In genomic region chr20:9994676-9995075, GRCh38 we compare ENCODE assay signal across 33 cellular contexts. TPM values are rescaled to one million over a fixed set of nuclear protein-coding genes. Genes with fewer than 3 reads are reported as not detected.
DNase-seq lines count a peak whose midpoint lies in the region; ATAC-seq, FAIRE-seq and TF ChIP-seq lines count a peak whose summit lies in the region.
"Had no signal": no experiment of that assay in that cellular context is flagged by ENCODE, and none has a peak within 500 bp of the region (broad histone marks: within the 10 kb centered on the region; RNA-seq: fewer than 3 reads in every experiment).

No MANE protein-coding gene starts in this region.

- in situ Hi-C loops in HepG2 (cut with HindIII; ENCODE audit: extremely low pct_ligation_motif_present, low pct_unique_long_range_greater_than_20kb) = no loop called here

- no peaks in the 10 kb centered on the region for H3K27me3 ChIP-seq in HepG2 (ENCODE audit: control insufficient read depth in 1 of 2, insufficient read depth in 2 of 2, low read length in 2 of 2)
- no peaks in the 10 kb centered on the region for H3K27me3 ChIP-seq in right lobe of liver
- H3K27me3 ChIP-seq in smooth muscle cell (ENCODE audit: low read depth) = no peaks in the 10 kb centered on the region
- H3K27me3 ChIP-seq: BLaER1; BLaER1 treated with 17β-estradiol and CSF1 and Interleukin-3, amounts not matched to agents 10 nM and 100 nM had no signal

- H3K79me2 ChIP-seq in HepG2 (ENCODE audit: insufficient read depth, low read length) (no peaks in the 10 kb centered on the region), smooth muscle cell (ENCODE audit: low read depth) (no peaks in the 10 kb centered on the region)

- TF ChIP-seq CTCF in HepG2 (CRISPR knock-in tag; IDR thresholded peaks at IDR 0.05) = no peak
- TF ChIP-seq CTCF in right lobe of liver (IDR thresholded peaks at IDR 0.05) = no peak
- TF ChIP-seq CTCF in A549 (IDR thresholded peaks at IDR 0.05) = no peak
- no peak for TF ChIP-seq CTCF in neural crest cell (conservative IDR thresholded peaks at IDR 0.05)
- TF ChIP-seq CTCF in smooth muscle cell (IDR thresholded peaks at IDR 0.05; ENCODE audit: borderline replicate concordance, insufficient read depth, poor library complexity, severe bottlenecking) = no peak

- H3K4me1 ChIP-seq in HepG2 (ENCODE audit: insufficient read depth, low read length) (no peaks in the 10 kb centered on the region), right lobe of liver (no peaks in the 10 kb centered on the region), A549 (peaks cover 4% of the 10 kb centered on the region; the same call in 2 of the 3 replicates), smooth muscle cell (ENCODE audit: low read depth) (no peaks in the 10 kb centered on the region)
- H3K4me1 ChIP-seq: BE2C, Caco-2 had no signal

- no peaks in the 10 kb centered on the region for H3K36me3 ChIP-seq in HepG2 (replicated peaks in 1 of 2; ENCODE audit: control insufficient read depth in 1 of 2, insufficient read depth in 2 of 2, low read length in 2 of 2)
- no peaks in the 10 kb centered on the region for H3K36me3 ChIP-seq in right lobe of liver
- no peaks in the 10 kb centered on the region for H3K36me3 ChIP-seq in smooth muscle cell (ENCODE audit: low read depth)
- H3K36me3 ChIP-seq: BE2C; BLaER1; BLaER1 treated with 17β-estradiol and CSF1 and Interleukin-3, amounts not matched to agents 10 nM and 100 nM had no signal

- H3K9ac ChIP-seq in HepG2 (ENCODE audit: insufficient read depth, low read depth, low read length) (no peak overlapping the region), smooth muscle cell (ENCODE audit: low read depth) (no peak overlapping the region)
- H3K9ac ChIP-seq: BLaER1; BLaER1 treated with 17β-estradiol and CSF1 and Interleukin-3, amounts not matched to agents 10 nM and 100 nM had no signal

- TF ChIP-seq RAD21 in HepG2 (CRISPR knock-in tag; IDR thresholded peaks at IDR 0.05) = no peak
- TF ChIP-seq RAD21 in A549 (conservative IDR thresholded peaks at IDR 0.05 in 1 of 2, IDR thresholded peaks at IDR 0.05 in 1 of 2) = no peak

- H2AFZ ChIP-seq in HepG2 (ENCODE audit: low read length) (no peak overlapping the region), smooth muscle cell (ENCODE audit: low read depth) (no peak overlapping the region)

- TF ChIP-seq EP300 in HepG2 (IDR thresholded peaks at IDR 0.05; ENCODE audit: low read depth in 2 of 2, low read length in 2 of 2) = no peak
- no peak for TF ChIP-seq EP300 in HepG2 (CRISPR knock-in tag; IDR thresholded peaks at IDR 0.05; ENCODE audit: borderline replicate concordance)
- TF ChIP-seq EP300 in A549 (IDR thresholded peaks at IDR 0.05) = no peak

- CTCF ChIA-PET in HepG2 (lab: Yijun Ruan, JAX; ENCODE audit: low intra/inter-chr PET ratio, low total read pairs) (no interaction called here), A549 (lab: Yijun Ruan, JAX) (interaction anchor here (1.5 to 1.6 kb wide), 2 partner anchors 16 to 96 kb away, joined by 6 to 8 read pairs; no protein-coding TSS in a partner anchor)

- TF ChIP-seq POLR2A in HepG2 (IDR thresholded peaks at IDR 0.05; ENCODE audit: insufficient read depth in 1 of 2, low read depth in 2 of 2, low read length in 2 of 2) = no peak
- TF ChIP-seq POLR2A in right lobe of liver (IDR thresholded peaks at IDR 0.05) = no peak
- no peak for TF ChIP-seq POLR2A in A549 (IDR thresholded peaks at IDR 0.05; ENCODE audit: low read length)

- BruUV-seq in HepG2 (replicated peaks; lab: Mats Ljungman, UMichigan) = no TSS peak

- POLR2A ChIA-PET in HepG2 (lab: Yijun Ruan, JAX) = no interaction called here
- POLR2A ChIA-PET in A549 (lab: Yijun Ruan, JAX) = no interaction called here

- H4K20me1 ChIP-seq in HepG2 (ENCODE audit: insufficient read depth, low read length) = no peaks in the 10 kb centered on the region
- no peaks in the 10 kb centered on the region for H4K20me1 ChIP-seq in smooth muscle cell (ENCODE audit: low read depth)
- H4K20me1 ChIP-seq: BLaER1; BLaER1 treated with 17β-estradiol and CSF1 and Interleukin-3, amounts not matched to agents 10 nM and 100 nM had no signal

- H3K4me3 ChIP-seq in HepG2 (replicated peaks in 1 of 3; ENCODE audit: insufficient read depth in 1 of 3, low read depth in 2 of 3, low read length in 3 of 3) = no peak overlapping the region
- H3K4me3 ChIP-seq in right lobe of liver = no peak overlapping the region
- no peak overlapping the region for H3K4me3 ChIP-seq in A549
- H3K4me3 ChIP-seq in smooth muscle cell = no peak overlapping the region
- H3K4me3 ChIP-seq: BLaER1; BLaER1 treated with 17β-estradiol and CSF1 and Interleukin-3, amounts not matched to agents 10 nM and 100 nM had no signal

- FAIRE-seq in HepG2 (lab: Jason Lieb, UNC) (no peak), A549 (lab: Jason Lieb, UNC) (peak; percentile 13)
- FAIRE-seq: D721Med had no signal

- H3K4me3 Mint-ChIP-seq in neural crest cell = no peak overlapping the region
- H3K4me3 Mint-ChIP-seq: B cell; CD14-positive monocyte; CD4-positive, alpha-beta memory T cell; CD4-positive, alpha-beta T cell; CD4-positive, CD25-positive, alpha-beta regulatory T cell; CD8-positive, alpha-beta memory T cell; CD8-positive, alpha-beta T cell had no signal

- ATAC-seq in HepG2 = no peak
- ATAC-seq in right lobe of liver = no peak
- ATAC-seq in A549 = no peak
- ATAC-seq: CD8-positive, alpha-beta T cell had no signal

- no peaks in the 10 kb centered on the region for H3K27me3 Mint-ChIP-seq in neural crest cell (ENCODE audit: low read depth)

- H3K9me3 ChIP-seq in HepG2 (ENCODE audit: low read length) (no peaks in the 10 kb centered on the region), right lobe of liver (no peaks in the 10 kb centered on the region), A549 (0 out of 3 replicates have a peak, but pooled peaks cover 4% of the 10 kb centered on the region), smooth muscle cell (replicated peaks; ENCODE audit: low read depth) (no peaks in the 10 kb centered on the region)
- H3K9me3 ChIP-seq: BE2C, BLaER1, Caco-2 had no signal

- intact Hi-C loops in HepG2 (cut with micrococcal nuclease; ENCODE audit: unreplicated experiment) = no loop called here
- intact Hi-C loops in right lobe of liver (cut with DNase I) = no loop called here

- H3K27ac Mint-ChIP-seq in neural crest cell (ENCODE audit: unreplicated experiment) = peak overlapping the region; percentile 47
- H3K27ac Mint-ChIP-seq: B cell; CD14-positive monocyte; CD4-positive, alpha-beta memory T cell; CD4-positive, alpha-beta T cell; CD4-positive, CD25-positive, alpha-beta regulatory T cell; CD8-positive, alpha-beta memory T cell; CD8-positive, alpha-beta T cell had no signal

- H3F3A ChIP-seq in smooth muscle cell (ENCODE audit: low read depth) = no peaks in the 10 kb centered on the region

- no peaks in the 10 kb centered on the region for H3K4me1 Mint-ChIP-seq in neural crest cell
- H3K4me1 Mint-ChIP-seq: CD4-positive, alpha-beta memory T cell; CD4-positive, CD25-positive, alpha-beta regulatory T cell; CD8-positive, alpha-beta memory T cell had no signal

- H3K9me3 Mint-ChIP-seq in neural crest cell = peaks cover 2% of the 10 kb centered on the region
- H3K9me3 Mint-ChIP-seq: CD4-positive, alpha-beta T cell had no signal

- H3K4me2 ChIP-seq in HepG2 (ENCODE audit: low read depth, low read length) = no peak overlapping the region
- no peak overlapping the region for H3K4me2 ChIP-seq in A549
- H3K4me2 ChIP-seq in smooth muscle cell = no peak overlapping the region
- H3K4me2 ChIP-seq: BLaER1; BLaER1 treated with 17β-estradiol and CSF1 and Interleukin-3, amounts not matched to agents 10 nM and 100 nM had no signal

- no peak overlapping the region for H3K27ac ChIP-seq in HepG2 (ENCODE audit: extremely low read length, insufficient read depth, low read length)
- H3K27ac ChIP-seq in right lobe of liver = no peak overlapping the region
- no peak overlapping the region for H3K27ac ChIP-seq in A549
- H3K27ac ChIP-seq in smooth muscle cell (ENCODE audit: low read depth) = no peak overlapping the region
- H3K27ac ChIP-seq: 22Rv1; BLaER1; BLaER1 treated with 17β-estradiol and CSF1 and Interleukin-3, amounts not matched to agents 10 nM and 100 nM; C4-2B had no signal

- DNase-seq in HepG2 (ENCODE audit: low spot score) (no peak), right lobe of liver (no peak), A549 (ENCODE audit: low read depth in 1 of 2, low spot score in 1 of 2) (no peak), neural crest cell (ENCODE audit: low read depth, low spot score) (no peak), smooth muscle cell (lab: John Stamatoyannopoulos, UW; ENCODE audit: unreplicated experiment) (no peak), A172 (ENCODE audit: low spot score) (no peak)
- DNase-seq: 8988T; ACHN; AML-193; BE2C; C1 segment of cervical spinal cord; Caco-2; Calu3; CD4-positive, alpha-beta memory T cell; CD4-positive, alpha-beta T cell; CD4-positive, CD25-positive, alpha-beta regulatory T cell; CD8-positive, alpha-beta memory T cell; CD8-positive, alpha-beta T cell; COR-L47; DMS 273 treated with DMSO at 0.1 percent for 48 hours; DMS153; DMS53; DMS79; DMS79 treated with DMSO at 0.1 percent for 48 hours; DND-41; EL had no signal

- no peaks in the 10 kb centered on the region for H3K36me3 Mint-ChIP-seq in neural crest cell (ENCODE audit: low read depth)
- H3K36me3 Mint-ChIP-seq: CD14-positive monocyte; CD4-positive, alpha-beta memory T cell; CD4-positive, CD25-positive, alpha-beta regulatory T cell; CD8-positive, alpha-beta T cell had no signal

RNA-seq across cellular contexts. Expression of gene ANKEF1, which starts 40.1 kb away (rescaled TPM):
- total RNA-seq in HepG2 (2016; rRNA removed; fragmentation: Illumina TruSeq; extraction: Trizol) (8.6 and 11.8 TPM in 2 replicates), right lobe of liver (1 to 10 TPM; 3.9 to 9.2 (median 5.1) TPM), neural crest cell (3.7 and 3.8 TPM in 2 replicates), smooth muscle cell (1.2 and 1.8 TPM in 2 replicates)
- total RNA-seq in HepG2 (2016; cell fraction: cytosol; rRNA removed; fragmentation: Illumina TruSeq; extraction: Trizol; ENCODE audit: low read depth) = 2.0 and 2.4 TPM in 2 replicates
- 9.2 and 10.5 TPM in 2 replicates for total RNA-seq in HepG2 (2016; cell fraction: insoluble cytoplasmic fraction; rRNA removed; fragmentation: Illumina TruSeq; extraction: Trizol)
- 5.8 and 6.0 TPM in 2 replicates for total RNA-seq in HepG2 (2016; cell fraction: membrane; rRNA removed; fragmentation: Illumina TruSeq; extraction: Trizol)
- 6.2 and 6.9 TPM in 2 replicates for total RNA-seq in HepG2 (2016; cell fraction: nucleus; rRNA removed; fragmentation: Illumina TruSeq; extraction: Trizol)
- polyA plus RNA-seq in HepG2 (2011; rRNA removed) (3.0 and 3.1 TPM in 2 replicates), A549 (2011; rRNA removed) (19.7 and 21.2 TPM in 2 replicates), A549 (2017; fragmentation: RNase III; extraction: RNeasy Plus Mini Kit Qiagen cat#74134 plus additional on column Dnase treatment) (11.5 to 11.8 TPM (median 11.7 TPM) in 3 replicates), smooth muscle cell (0.09 and 1.8 TPM in 2 replicates)
- polyA plus RNA-seq in HepG2 (2011; cell fraction: cytosol; rRNA removed) = 1.6 and 2.6 TPM in 2 replicates
- 1.8 and 2.0 TPM in 2 replicates for polyA plus RNA-seq in HepG2 (2011; cell fraction: nucleus; rRNA removed)
- 4.1 and 4.7 TPM in 2 replicates for polyA plus RNA-seq in HepG2 (2012)
- 1.0 and 1.3 TPM in 2 replicates for polyA plus RNA-seq in HepG2 (2016; cell fraction: cytosol; fragmentation: Illumina TruSeq; extraction: Trizol; ENCODE audit: low read depth)
- polyA plus RNA-seq in HepG2 (2016; cell fraction: insoluble cytoplasmic fraction; fragmentation: Illumina TruSeq; extraction: Trizol; ENCODE audit: low read depth) = 8.5 and 8.6 TPM in 2 replicates
- 2.5 and 2.8 TPM in 2 replicates for polyA plus RNA-seq in HepG2 (2016; cell fraction: membrane; fragmentation: Illumina TruSeq; extraction: Trizol; ENCODE audit: low read depth)
- polyA plus RNA-seq in HepG2 (2016; cell fraction: nucleus; fragmentation: Illumina TruSeq; extraction: Trizol; ENCODE audit: insufficient read depth, low read depth) = 5.3 and 5.7 TPM in 2 replicates
- 4.2 and 5.4 TPM in 2 replicates for polyA minus RNA-seq in HepG2 (2011; rRNA and poly(A)+ RNA removed; ENCODE audit: low replicate concordance)
- 4.5 and 5.0 TPM in 2 replicates for polyA minus RNA-seq in HepG2 (2011; cell fraction: cytosol; rRNA and poly(A)+ RNA removed)
- 9.0 and 10.7 TPM in 2 replicates for polyA minus RNA-seq in HepG2 (2011; cell fraction: nucleus; rRNA and poly(A)+ RNA removed)
- 4.0 and 4.5 TPM in 2 replicates for polyA plus RNA-seq in A549 (2012; cell fraction: cytosol; rRNA removed)
- polyA plus RNA-seq in A549 (2012; cell fraction: nucleus; rRNA removed) = 1.6 and 2.4 TPM in 2 replicates
- polyA minus RNA-seq in A549 (2011; rRNA and poly(A)+ RNA removed) = 13.1 and 13.5 TPM in 2 replicates
- 4.2 and 4.4 TPM in 2 replicates for total RNA-seq in A172 (2014; rRNA removed; shearing (Covaris generic))
